In the genomic region with DNA sequence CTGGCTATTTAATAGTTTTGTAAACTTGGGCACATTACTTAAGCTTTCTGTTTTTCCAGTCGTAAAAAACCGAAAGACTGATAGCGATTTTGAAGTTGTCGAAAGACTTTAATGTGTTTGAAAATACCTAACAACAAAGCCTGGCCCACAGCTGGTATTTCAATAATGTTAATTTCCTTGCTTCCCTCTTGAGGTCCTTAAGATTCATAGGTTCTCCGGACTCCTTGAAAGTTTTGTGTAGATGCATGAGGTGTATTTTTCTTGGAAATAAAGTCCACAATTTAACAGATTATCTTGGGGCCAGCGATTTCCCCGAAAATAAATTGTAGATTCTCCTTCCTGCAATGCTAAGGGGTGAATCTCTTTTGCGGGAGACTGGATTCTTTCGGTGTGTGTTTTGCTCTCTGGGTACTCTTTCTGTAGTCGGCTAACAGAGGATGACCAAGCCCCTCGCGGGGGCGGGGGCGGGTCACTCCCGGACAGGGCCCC, we compare ENCODE assay signal across 8 cellular contexts. TPM values are rescaled to one million over a fixed set of nuclear protein-coding genes. Genes with fewer than 3 reads are reported as not detected.
A peak's percentile ranks its signal among the peaks of the same experiment; 100 is the strongest.
DNase-seq lines count a peak whose midpoint lies in the region; ATAC-seq and TF ChIP-seq lines count a peak whose summit lies in the region.

No MANE protein-coding gene starts in this region.

- H3K4me2 ChIP-seq in KMS-11 = peak overlapping the region; percentile 86

- CTCF ChIA-PET in AG04450 (lab: Charles Lee) = interaction anchor here (0.6 to 2.3 kb wide), 32 partner anchors 9 to 1081 kb away, joined by 3 to 66 read pairs (median 6); partner anchors contain the start of genes GMEB1 and RNU11

- H4K20me1 ChIP-seq in KMS-11 (ENCODE audit: insufficient read depth) = peaks cover 18% of the 10 kb centered on the region; the same call in 1 of the 2 replicates

- no peaks in the 10 kb centered on the region; the same call in 1 of the 2 replicates for H3K9me3 ChIP-seq in AG04450 (ENCODE audit: control insufficient read depth, insufficient read depth, low read length)
- no peaks in the 10 kb centered on the region for H3K9me3 ChIP-seq in colonic mucosa

- DNase-seq in AG04450 (ENCODE audit: low read depth, low spot score) (no peak), colonic mucosa (no peak)
- no peak for DNase-seq in naive thymus-derived CD8-positive, alpha-beta T cell
- no peak for DNase-seq in activated CD8-positive, alpha-beta memory T cell treated with anti-CD3 and anti-CD28 coated beads, Interleukin-2, amount 50 U/mL, for 4 hours

- peaks cover 20% of the 10 kb centered on the region; the same call in 1 of the 2 replicates for H3K36me3 ChIP-seq in KMS-11 (ENCODE audit: insufficient read depth)
- H3K36me3 ChIP-seq in colonic mucosa = no peaks in the 10 kb centered on the region

- no peak for TF ChIP-seq CTCF in AG04450 (IDR thresholded peaks at IDR 0.05; ENCODE audit: low read depth, low read length)
- TF ChIP-seq CTCF in KMS-11 (conservative IDR thresholded peaks at IDR 0.05; ENCODE audit: low read depth, low read length) = no peak
- TF ChIP-seq CTCF in colonic mucosa (IDR thresholded peaks at IDR 0.05) = no peak

- H3K4me3 Mint-ChIP-seq in naive thymus-derived CD8-positive, alpha-beta T cell = peak overlapping the region; percentile 91 to 100 (median 96)

- peaks cover 37% of the 10 kb centered on the region for H3K4me1 ChIP-seq in KMS-11 (ENCODE audit: low read depth, poor library complexity, severe bottlenecking)
- H3K4me1 ChIP-seq in colonic mucosa = peaks cover 9% of the 10 kb centered on the region

- POLR2A ChIA-PET in AG04450 (lab: Yijun Ruan, JAX) = interaction anchor here (0.6 to 2.2 kb wide), 24 partner anchors 10 to 446 kb away, joined by 3 to 39 read pairs (median 5); partner anchors contain the start of genes GMEB1, RNU11, SRSF4 and TAF12
- POLR2A ChIA-PET in naive thymus-derived CD8-positive, alpha-beta T cell (lab: Charles Lee) = interaction anchor here (0.6 to 3.9 kb wide), 26 partner anchors 9 to 1010 kb away, joined by 3 to 93 read pairs (median 5); partner anchors contain the start of genes EYA3, FAM76A, GMEB1 and MED18

- ATAC-seq in naive thymus-derived CD8-positive, alpha-beta T cell = no peak
- ATAC-seq in HG02840 (IDR thresholded peaks at IDR 0.05; ENCODE audit: low FRiP score, unreplicated experiment) (no peak), HG03025 (IDR thresholded peaks at IDR 0.05; ENCODE audit: low FRiP score, unreplicated experiment) (no peak), GM21515 (IDR thresholded peaks at IDR 0.05; ENCODE audit: unreplicated experiment) (no peak)

- peaks cover 10 to 38% (median 35%) of the 10 kb centered on the region in 4 donors for H3K4me1 Mint-ChIP-seq in naive thymus-derived CD8-positive, alpha-beta T cell

- H2AFZ ChIP-seq in KMS-11 (ENCODE audit: low read depth) = peak overlapping the region; percentile 98

- peaks cover 0 to 33% (median 9%) of the 10 kb centered on the region in 3 donors for H3K36me3 Mint-ChIP-seq in naive thymus-derived CD8-positive, alpha-beta T cell

- peaks cover 41% of the 10 kb centered on the region for H3K79me2 ChIP-seq in KMS-11 (ENCODE audit: insufficient read depth, low read depth)

- no peaks in the 10 kb centered on the region for H3K9me3 Mint-ChIP-seq in naive thymus-derived CD8-positive, alpha-beta T cell

- no peaks in the 10 kb centered on the region for H3K27me3 Mint-ChIP-seq in naive thymus-derived CD8-positive, alpha-beta T cell

- H3K9ac ChIP-seq in KMS-11 (peak overlapping the region; percentile 94), colonic mucosa (ENCODE audit: low read depth in 2 of 2, low read length in 2 of 2) (peak overlapping the region; percentile 80 to 85)

- H3K4me3 ChIP-seq in AG04450 (ENCODE audit: low read depth, low read length) (peak overlapping the region; percentile 57), KMS-11 (IDR thresholded peaks at IDR 0.05; ENCODE audit: insufficient read depth, low read depth, low read length) (no peak overlapping the region), colonic mucosa (peak overlapping the region; percentile 79)

- H3K27ac ChIP-seq in AG04450 (ENCODE audit: low read depth, low read length) (peak overlapping the region; percentile 87), KMS-11 (peak overlapping the region; percentile 96), colonic mucosa (peak overlapping the region; percentile 95)

- H3K27ac Mint-ChIP-seq in naive thymus-derived CD8-positive, alpha-beta T cell = peak overlapping the region; percentile 89 to 99 (median 95)

- H3K27me3 ChIP-seq in AG04450 (ENCODE audit: control insufficient read depth, insufficient read depth, low read length) = no peaks in the 10 kb centered on the region
- no peaks in the 10 kb centered on the region for H3K27me3 ChIP-seq in KMS-11 (ENCODE audit: insufficient read depth, low read depth)
- no peaks in the 10 kb centered on the region for H3K27me3 ChIP-seq in colonic mucosa

- intact Hi-C loops in colonic mucosa (cut with DNase I) = loop anchor here (5.0 kb wide), 1 partner anchor 94 kb away; the partner anchor contains the start of gene TAF12

RNA-seq across cellular contexts. Expression of gene YTHDF2, which starts 0.7 kb away (rescaled TPM):
- polyA plus RNA-seq in AG04450 (2011; rRNA removed) = 73.6 and 85.1 TPM in 2 replicates
- polyA minus RNA-seq in AG04450 (2011; rRNA and poly(A)+ RNA removed) = 130 and 139 TPM in 2 replicates
- total RNA-seq in colonic mucosa = 10 to 100 TPM; 59.0 to 71.7 TPM
- 10 to 100 TPM; 75.4 to 76.6 TPM for total RNA-seq in naive thymus-derived CD8-positive, alpha-beta T cell
- polyA plus RNA-seq in naive thymus-derived CD8-positive, alpha-beta T cell = 100 to 1,000 TPM; 117 to 128 (median 118) TPM
